In genomic region chr14:69483765-69484443, GRCh38 we compare ENCODE assay signal across 8 cellular contexts. TPM values are rescaled to one million over a fixed set of nuclear protein-coding genes. Genes with fewer than 3 reads are reported as not detected.
DNase-seq lines count a peak whose midpoint lies in the region; ATAC-seq, FAIRE-seq and TF ChIP-seq lines count a peak whose summit lies in the region.

No MANE protein-coding gene starts in this region.

- H3K27ac Mint-ChIP-seq in glutamatergic neuron (ENCODE audit: unreplicated experiment) (no peak overlapping the region), immature natural killer cell (no peak overlapping the region)

- H3K4me3 Mint-ChIP-seq in glutamatergic neuron (ENCODE audit: unreplicated experiment): peak overlapping the region; percentile 79
- no peak overlapping the region for H3K4me3 Mint-ChIP-seq in immature natural killer cell

- DNase-seq in DMS53 (lab: John Stamatoyannopoulos, UW): peak; percentile 78
- DNase-seq in NT2/D1 (ENCODE audit: low read depth, low spot score): no peak
- peak; percentile 34 for DNase-seq in glutamatergic neuron
- DNase-seq in pancreas: peak in 5 of 6 donors; percentile 14 to 66 (median 29)
- no peak for DNase-seq in immature natural killer cell
- no peak for DNase-seq in NCI-H1436 treated with DMSO at 0.1 percent for 48 hours (lab: John Stamatoyannopoulos, UW)
- DNase-seq in activated CD4-positive, alpha-beta T cell treated with anti-CD3 and anti-CD28 coated beads, Interleukin-2, amount 50 U/mL, for 48 hours: no peak
- no peak for DNase-seq in medulla oblongata (ENCODE audit: extremely low spot score)

- no peaks in the 10 kb centered on the region for H3K36me3 ChIP-seq in NT2/D1 (ENCODE audit: insufficient read depth, insufficient read length, low read length)
- no peaks in the 10 kb centered on the region for H3K36me3 ChIP-seq in pancreas

- peak overlapping the region; percentile 56 for H3K9ac ChIP-seq in NT2/D1 (ENCODE audit: insufficient read length, low read depth)

- no peak overlapping the region for H3K27ac ChIP-seq in pancreas

- H3K9me3 ChIP-seq in NT2/D1 (ENCODE audit: insufficient read depth, low read length) (no peaks in the 10 kb centered on the region), pancreas (no peaks in the 10 kb centered on the region)

- peaks cover 8% of the 10 kb centered on the region for H3K4me1 Mint-ChIP-seq in glutamatergic neuron (ENCODE audit: low read depth, unreplicated experiment)
- no peaks in the 10 kb centered on the region for H3K4me1 Mint-ChIP-seq in immature natural killer cell

- intact Hi-C loops in pancreas (cut with DNase I): no loop called here

- TF ChIP-seq CTCF in glutamatergic neuron (IDR thresholded peaks at IDR 0.05; ENCODE audit: partially characterized antibody, unreplicated experiment) (no peak), pancreas (IDR thresholded peaks at IDR 0.05) (no peak)

- no peak for FAIRE-seq in pancreas (lab: Jason Lieb, UNC)

- ATAC-seq in pancreas: peak; percentile 23 to 75 (median 68)

- H3K27me3 Mint-ChIP-seq in glutamatergic neuron (ENCODE audit: unreplicated experiment) (peaks cover 22% of the 10 kb centered on the region), immature natural killer cell (ENCODE audit: low read depth in 3 of 3) (peaks cover 10 to 17% (median 14%) of the 10 kb centered on the region in 3 donors)

- H3K27me3 ChIP-seq in NT2/D1 (ENCODE audit: insufficient read depth, insufficient read length): peaks cover 68% of the 10 kb centered on the region
- peaks cover 0 to 11% (median 0%) of the 10 kb centered on the region in 4 donors for H3K27me3 ChIP-seq in pancreas

- peaks cover 7% of the 10 kb centered on the region for H3K36me3 Mint-ChIP-seq in glutamatergic neuron (ENCODE audit: unreplicated experiment)
- no peaks in the 10 kb centered on the region for H3K36me3 Mint-ChIP-seq in immature natural killer cell

- H3K9me3 Mint-ChIP-seq in glutamatergic neuron (ENCODE audit: unreplicated experiment) (peaks cover 11% of the 10 kb centered on the region), immature natural killer cell (no peaks in the 10 kb centered on the region)

- WGBS in pancreas, 2 donors: 2% methylated on average over 50 to 54 of the region's 54 CpGs

- H3K4me3 ChIP-seq in NT2/D1 (ENCODE audit: insufficient read length, low read depth) (peak overlapping the region; percentile 47), pancreas (peak overlapping the region; percentile 4 to 44 (median 25))

- H3K4me1 ChIP-seq in NT2/D1 (ENCODE audit: insufficient read depth, insufficient read length): peaks cover 9% of the 10 kb centered on the region
- peaks cover 0 to 5% (median 0%) of the 10 kb centered on the region in 3 donors for H3K4me1 ChIP-seq in pancreas

RNA-seq across cellular contexts. Expression of gene PLEKHD1, which starts 0.6 kb away (rescaled TPM):
- total RNA-seq in glutamatergic neuron (ENCODE audit: unreplicated experiment) (1.3 TPM), pancreas (under 1 TPM in 4 of 6 donors, not detected in 2; 0.03 to 0.12 (median 0.06) TPM)
- polyA plus RNA-seq in pancreas (under 1 TPM; 0.07 to 0.19 TPM), immature natural killer cell (under 1 TPM in 2 of 3 donors, not detected in 1; 0.08 to 0.09 TPM)

Comparison
In these comparisons a context has a peak if more than half of its experiments do, and no peak if none do; other contexts are left out.
1. DNase-seq: peak in DMS53 (single experiment), glutamatergic neuron (single experiment) and pancreas (5 of 6); none in NT2/D1 (single experiment), immature natural killer cell (0 of 3), NCI-H1436 treated with DMSO at 0.1 percent for 48 hours (single experiment), activated CD4-positive, alpha-beta T cell treated with anti-CD3 and anti-CD28 coated beads, Interleukin-2, amount 50 U/mL, for 48 hours (0 of 2) and medulla oblongata (single experiment).